ENCODE assay signal across 10 cellular contexts in the genomic region with DNA sequence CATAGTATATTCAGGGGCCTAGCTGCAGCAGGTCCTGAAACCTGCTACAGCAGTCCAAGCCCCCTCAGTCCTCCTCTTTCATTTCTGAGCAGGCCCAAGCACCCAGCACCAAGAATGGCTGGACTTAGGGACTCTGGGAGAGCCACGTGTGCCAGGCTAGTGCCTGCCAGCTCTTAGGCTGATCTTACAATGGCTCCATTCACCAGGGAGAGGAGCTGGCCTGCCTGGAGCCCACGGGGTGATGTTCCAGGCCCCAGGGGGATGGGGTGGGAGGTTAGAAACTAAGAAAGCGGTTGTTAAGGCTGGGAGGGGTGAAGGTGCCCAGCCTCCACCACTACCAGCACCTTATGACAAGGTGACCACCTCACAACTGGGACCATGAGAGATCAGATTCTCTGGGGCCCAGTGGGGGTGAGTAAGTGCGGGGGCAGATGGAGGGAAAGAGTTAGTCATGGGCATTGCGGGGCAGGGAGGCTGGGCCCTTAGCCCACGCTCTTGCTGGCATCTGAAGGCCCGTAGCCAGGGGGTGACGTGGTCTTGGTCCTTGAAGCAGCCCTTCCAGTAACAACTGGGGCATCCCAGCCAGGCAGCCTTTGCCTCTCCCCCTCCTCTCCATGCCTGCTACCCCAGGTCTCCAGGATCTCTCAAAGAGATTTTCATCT. TPM values are rescaled to one million over a fixed set of nuclear protein-coding genes. Genes with fewer than 3 reads are reported as not detected.
DNase-seq lines count a peak whose midpoint lies in the region; ATAC-seq lines count a peak whose summit lies in the region.
"Had no signal": no experiment of that assay in that cellular context is flagged by ENCODE, and none has a peak within 500 bp of the region (broad histone marks: within the 10 kb centered on the region; RNA-seq: fewer than 3 reads in every experiment).

No MANE protein-coding gene starts in this region.

- no peaks in the 10 kb centered on the region for H3K27me3 Mint-ChIP-seq in activated T-cell treated with anti-CD3 and anti-CD28 coated beads, Interleukin-2, amount 50 U/mL, for 24 hours
- H3K27me3 Mint-ChIP-seq in stimulated activated naive CD8-positive, alpha-beta T cell treated with anti-CD3 and anti-CD28 coated beads, Interleukin-15, Interleukin-2, amounts not matched to agents 100 ng/mL and 50 ng/mL, for 24 hours, result peaks cover 3% of the 10 kb centered on the region

- peak overlapping the region; percentile 37 for H3K27ac Mint-ChIP-seq in activated T-cell treated with anti-CD3 and anti-CD28 coated beads, Interleukin-2, amount 50 U/mL, for 24 hours
- peak overlapping the region; percentile 84 for H3K27ac Mint-ChIP-seq in stimulated activated naive CD8-positive, alpha-beta T cell treated with anti-CD3 and anti-CD28 coated beads, Interleukin-15, Interleukin-2, amounts not matched to agents 100 ng/mL and 50 ng/mL, for 24 hours

- H3K36me3 Mint-ChIP-seq in activated T-cell treated with anti-CD3 and anti-CD28 coated beads, Interleukin-2, amount 50 U/mL, for 24 hours (ENCODE audit: low read depth), result no peaks in the 10 kb centered on the region
- no peaks in the 10 kb centered on the region for H3K36me3 Mint-ChIP-seq in stimulated activated naive CD8-positive, alpha-beta T cell treated with anti-CD3 and anti-CD28 coated beads, Interleukin-15, Interleukin-2, amounts not matched to agents 100 ng/mL and 50 ng/mL, for 24 hours (ENCODE audit: low read depth)

- no peak for DNase-seq in activated T-cell treated with anti-CD3 and anti-CD28 coated beads, Interleukin-2, amount 50 U/mL, for 24 hours
- no peak for DNase-seq in activated T-cell treated with anti-CD3 and anti-CD28 coated beads for 4 hours
- DNase-seq in anterior cingulate cortex (lab: John Stamatoyannopoulos, UW), result peak in 57 of 58 donors; percentile 32 to 98 (median 85)
- peak; percentile 32 for DNase-seq in kidney tubule cell (ENCODE audit: low spot score)
- DNase-seq in HT-29 (ENCODE audit: low spot score), result no peak
- no peak for DNase-seq in COR-L47 (lab: John Stamatoyannopoulos, UW)
- DNase-seq: MM.1S, WERI-Rb-1 had no signal

- H3K9me3 Mint-ChIP-seq in activated T-cell treated with anti-CD3 and anti-CD28 coated beads, Interleukin-2, amount 50 U/mL, for 24 hours, result no peaks in the 10 kb centered on the region
- no peaks in the 10 kb centered on the region for H3K9me3 Mint-ChIP-seq in stimulated activated naive CD8-positive, alpha-beta T cell treated with anti-CD3 and anti-CD28 coated beads, Interleukin-15, Interleukin-2, amounts not matched to agents 100 ng/mL and 50 ng/mL, for 24 hours

- no peak overlapping the region for H3K4me3 Mint-ChIP-seq in activated T-cell treated with anti-CD3 and anti-CD28 coated beads, Interleukin-2, amount 50 U/mL, for 24 hours
- H3K4me3 Mint-ChIP-seq in stimulated activated naive CD8-positive, alpha-beta T cell treated with anti-CD3 and anti-CD28 coated beads, Interleukin-15, Interleukin-2, amounts not matched to agents 100 ng/mL and 50 ng/mL, for 24 hours, result no peak overlapping the region

- no peak for ATAC-seq in GM19455 (IDR thresholded peaks at IDR 0.05; ENCODE audit: unreplicated experiment)

- peaks cover 10% of the 10 kb centered on the region for H3K4me1 Mint-ChIP-seq in activated T-cell treated with anti-CD3 and anti-CD28 coated beads, Interleukin-2, amount 50 U/mL, for 24 hours (ENCODE audit: low read depth)
- H3K4me1 Mint-ChIP-seq in stimulated activated naive CD8-positive, alpha-beta T cell treated with anti-CD3 and anti-CD28 coated beads, Interleukin-15, Interleukin-2, amounts not matched to agents 100 ng/mL and 50 ng/mL, for 24 hours (ENCODE audit: low read depth), result peaks cover 22% of the 10 kb centered on the region

RNA-seq across cellular contexts. Expression of gene CLIC4, which starts 30.3 kb away (rescaled TPM):
- 22.5 and 22.6 TPM in 2 replicates for total RNA-seq in HT-29 (2014; rRNA removed; shearing (Covaris generic))

Comparison
In these comparisons a context has a peak if more than half of its experiments do, and no peak if none do; other contexts are left out.
1. DNase-seq: peak in anterior cingulate cortex (57 of 58) and kidney tubule cell (single experiment); none in activated T-cell treated with anti-CD3 and anti-CD28 coated beads, Interleukin-2, amount 50 U/mL, for 24 hours (single experiment), activated T-cell treated with anti-CD3 and anti-CD28 coated beads for 4 hours (single experiment), HT-29 (single experiment) and COR-L47 (single experiment).